22 cellular contexts compared by ENCODE assay signal in the genomic region with DNA sequence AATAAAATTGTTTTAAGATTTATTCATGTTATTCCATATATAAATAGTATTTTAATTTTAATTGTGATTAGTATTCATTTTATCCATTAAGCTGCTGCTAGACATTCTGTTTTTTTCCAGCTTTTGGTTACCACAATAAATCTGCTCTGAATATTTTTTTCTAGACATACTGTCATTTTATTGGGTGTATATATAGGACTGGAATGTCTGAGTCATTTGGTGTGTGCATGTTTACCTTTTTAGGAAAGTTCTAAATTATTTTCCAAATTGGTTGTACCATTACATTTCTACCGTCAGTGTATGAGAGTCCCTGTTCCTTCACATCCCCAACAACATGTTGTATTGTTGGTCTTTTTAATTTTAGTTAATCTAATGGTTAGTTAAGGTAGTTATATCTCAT.
DNase-seq lines count a peak whose midpoint lies in the region; ATAC-seq and TF ChIP-seq lines count a peak whose summit lies in the region.
"Had no signal": no experiment of that assay in that cellular context is flagged by ENCODE, and none has a peak within 500 bp of the region (broad histone marks: within the 10 kb centered on the region; RNA-seq: fewer than 3 reads in every experiment).

No MANE protein-coding gene starts in this region.

- H3K27me3 ChIP-seq in PC-3 (ENCODE audit: low read length), result no peaks in the 10 kb centered on the region
- H3K27me3 ChIP-seq: BE2C, BLaER1 had no signal

- H3K9me2 ChIP-seq in PC-3 (replicated peaks; ENCODE audit: low read length), result no peaks in the 10 kb centered on the region

- H3K4me2 ChIP-seq in PC-3 (ENCODE audit: low read length), result no peak overlapping the region
- H3K4me2 ChIP-seq: BLaER1 had no signal

- peak; percentile 69 for ATAC-seq in PC-3
- no peak for ATAC-seq in HG03175 (IDR thresholded peaks at IDR 0.05; ENCODE audit: unreplicated experiment)
- ATAC-seq: GM12878 had no signal

- peaks cover 7% of the 10 kb centered on the region; the same call in 1 of the 2 replicates for H3K4me1 ChIP-seq in PC-3 (ENCODE audit: insufficient read depth, low read length)
- H3K4me1 ChIP-seq: BE2C, BLaER1 had no signal

- CTCF ChIA-PET in PC-3 (lab: Charles Lee), result no interaction called here

- no peaks in the 10 kb centered on the region for H3K9me3 ChIP-seq in PC-3 (ENCODE audit: low read length)
- H3K9me3 ChIP-seq: BE2C, BLaER1 had no signal

- no peak for TF ChIP-seq CTCF in PC-3 (conservative IDR thresholded peaks at IDR 0.05; ENCODE audit: low read depth, low read length)

- H3K4me3 ChIP-seq in PC-3 (ENCODE audit: low read length), result no peak overlapping the region
- H3K4me3 ChIP-seq: BLaER1, GM12878 had no signal

- H3K27ac ChIP-seq in PC-3 (ENCODE audit: low read length), result no peak overlapping the region
- H3K27ac ChIP-seq: 22Rv1, BLaER1 had no signal

- intact Hi-C loops in PC-3 (cut with micrococcal nuclease), result no loop called here

- H4K20me1 ChIP-seq in PC-3 (ENCODE audit: low read length), result no peaks in the 10 kb centered on the region
- H4K20me1 ChIP-seq: BLaER1 had no signal

- BruUV-seq in PC-3 (replicated peaks; lab: Mats Ljungman, UMichigan), result no TSS peak

- no peaks in the 10 kb centered on the region for H3K36me3 ChIP-seq in PC-3 (ENCODE audit: low read depth, low read length)
- H3K36me3 ChIP-seq: BE2C, BLaER1 had no signal

- H3K9ac ChIP-seq in PC-3 (ENCODE audit: low read length), result no peak overlapping the region
- H3K9ac ChIP-seq: BLaER1 had no signal

- no peak overlapping the region for H2AFZ ChIP-seq in PC-3 (ENCODE audit: low read length)

- POLR2A ChIA-PET in PC-3 (lab: Charles Lee; ENCODE audit: unreplicated experiment), result no interaction called here

- no peaks in the 10 kb centered on the region for H3F3A ChIP-seq in PC-3 (ENCODE audit: low read length, unreplicated experiment)

- H3K79me2 ChIP-seq in PC-3 (ENCODE audit: low read length), result no peaks in the 10 kb centered on the region

- DNase-seq in A172 (ENCODE audit: low spot score) (peak; percentile 42), PC-3 (peak; percentile 69), renal cortical epithelial cell (ENCODE audit: low read depth) (peak; percentile 3), amygdala (lab: John Stamatoyannopoulos, UW) (no peak)
- DNase-seq: ACHN; BE2C; C1 segment of cervical spinal cord; CD4-positive, alpha-beta memory T cell; CD4-positive, CD25-positive, alpha-beta regulatory T cell; CD8-positive, alpha-beta memory T cell; COR-L47; DMS 273 treated with DMSO at 0.1 percent for 48 hours; DMS153; DMS53; DMS79; DND-41; EL; GDM1 had no signal

Comparison
In these comparisons a context has a peak if more than half of its experiments do, and no peak if none do; other contexts are left out.
1. DNase-seq: peak in A172 (single experiment), PC-3 (single experiment) and renal cortical epithelial cell (single experiment); none in amygdala (0 of 56).